ENCODE assay signal across 10 cellular contexts in genomic region chr9:122816163-122816867, GRCh38. TPM values are rescaled to one million over a fixed set of nuclear protein-coding genes. Genes with fewer than 3 reads are reported as not detected.
A peak's percentile ranks its signal among the peaks of the same experiment; 100 is the strongest.
DNase-seq lines count a peak whose midpoint lies in the region; ATAC-seq and TF ChIP-seq lines count a peak whose summit lies in the region.
"Had no signal": no experiment of that assay in that cellular context is flagged by ENCODE, and none has a peak within 500 bp of the region (broad histone marks: within the 10 kb centered on the region; RNA-seq: fewer than 3 reads in every experiment).

No MANE protein-coding gene starts in this region.

- WGBS in suprapubic skin, result 74% methylated on average over 17 of the region's 17 CpGs
- WGBS in mammary epithelial cell (ENCODE audit: low coverage, missing lambda C conversion rate), result 95% methylated on average over 10 of the region's 17 CpGs

- H3K36me3 Mint-ChIP-seq in activated T-cell treated with anti-CD3 and anti-CD28 coated beads, Interleukin-2, amount 50 U/mL, for 4 hours (ENCODE audit: insufficient read depth), result peaks cover 14% of the 10 kb centered on the region

- in situ Hi-C loops in mammary epithelial cell (cut with MboI; ENCODE audit: low sequenced_read_pairs in 2 of 2), result loop anchor here (10.0 to 25.0 kb wide), 3 partner anchors 352 to 729 kb away; partner anchors contain the start of gene TTLL11 (in 2 of the 2)

- H3K9me3 ChIP-seq in suprapubic skin, result no peaks in the 10 kb centered on the region
- H3K9me3 ChIP-seq in mammary epithelial cell (replicated peaks; ENCODE audit: insufficient read depth, low read length), result no peaks in the 10 kb centered on the region

- CTCF ChIA-PET in mammary epithelial cell (lab: Charles Lee; ENCODE audit: low non-redundant PET), result no interaction called here

- H3K79me2 ChIP-seq in mammary epithelial cell (ENCODE audit: insufficient read depth, low read length), result no peaks in the 10 kb centered on the region

- no peak overlapping the region for H3K4me2 ChIP-seq in mammary epithelial cell (ENCODE audit: insufficient read depth, low read depth, low read length)

- H3K27me3 ChIP-seq in layer of hippocampus (ENCODE audit: control insufficient read depth, insufficient read depth, low read length) (no peaks in the 10 kb centered on the region), suprapubic skin (no peaks in the 10 kb centered on the region), mammary epithelial cell (ENCODE audit: insufficient read depth, low read length) (no peaks in the 10 kb centered on the region)

- TF ChIP-seq CTCF in suprapubic skin (IDR thresholded peaks at IDR 0.05), result no peak
- no peak for TF ChIP-seq CTCF in mammary epithelial cell (conservative IDR thresholded peaks at IDR 0.05 in 1 of 2, IDR thresholded peaks at IDR 0.05 in 1 of 2; ENCODE audit: extremely low read depth in 1 of 2, insufficient read depth in 1 of 2, low read depth in 1 of 2, low read length in 2 of 2)
- TF ChIP-seq CTCF in GM20000 (IDR thresholded peaks at IDR 0.05; ENCODE audit: extremely low read depth, missing control alignments), result no peak

- H3K27ac ChIP-seq in layer of hippocampus (ENCODE audit: low read depth, low read length) (peak overlapping the region; percentile 18), suprapubic skin (no peak overlapping the region), mammary epithelial cell (ENCODE audit: insufficient read depth, low read depth, low read length) (no peak overlapping the region)

- H3K27me3 Mint-ChIP-seq in activated T-cell treated with anti-CD3 and anti-CD28 coated beads, Interleukin-2, amount 50 U/mL, for 4 hours (ENCODE audit: low read depth), result no peaks in the 10 kb centered on the region

- no peaks in the 10 kb centered on the region for H3K9me3 Mint-ChIP-seq in activated T-cell treated with anti-CD3 and anti-CD28 coated beads, Interleukin-2, amount 50 U/mL, for 4 hours

- H3K9ac ChIP-seq in mammary epithelial cell (ENCODE audit: insufficient read depth, low read length), result no peak overlapping the region

- no TSS peak for BruUV-seq in mammary epithelial cell (replicated peaks; lab: Mats Ljungman, UMichigan)

- no peaks in the 10 kb centered on the region for H4K20me1 ChIP-seq in mammary epithelial cell (ENCODE audit: insufficient read depth, low read length)

- H3K4me1 Mint-ChIP-seq in activated T-cell treated with anti-CD3 and anti-CD28 coated beads, Interleukin-2, amount 50 U/mL, for 4 hours (ENCODE audit: low read depth), result peaks cover 39% of the 10 kb centered on the region

- dilution Hi-C loops in mammary epithelial cell (cut with HindIII; ENCODE audit: low sequenced_read_pairs), result no loop called here

- H2AFZ ChIP-seq in mammary epithelial cell (ENCODE audit: low read depth, low read length), result no peak overlapping the region

- TF ChIP-seq EP300 in suprapubic skin (IDR thresholded peaks at IDR 0.05), result no peak

- H3K4me1 ChIP-seq in suprapubic skin, result peaks cover 17% of the 10 kb centered on the region
- H3K4me1 ChIP-seq in mammary epithelial cell (ENCODE audit: insufficient read depth, low read length), result peaks cover 6% of the 10 kb centered on the region

- ATAC-seq in HG03432 (IDR thresholded peaks at IDR 0.05; ENCODE audit: unreplicated experiment), result peak; percentile 74
- ATAC-seq in activated T-cell treated with anti-CD3 and anti-CD28 coated beads, Interleukin-2, amount 50 U/mL, for 4 hours, result peak; percentile 80 to 81
- ATAC-seq in HG03521 (IDR thresholded peaks at IDR 0.05; ENCODE audit: unreplicated experiment), result no peak

- peaks cover 30% of the 10 kb centered on the region for H3K36me3 ChIP-seq in suprapubic skin
- H3K36me3 ChIP-seq in mammary epithelial cell (ENCODE audit: insufficient read depth, low read length), result no peaks in the 10 kb centered on the region

- no peak for TF ChIP-seq POLR2A in suprapubic skin (IDR thresholded peaks at IDR 0.05)

- DNase-seq in activated T-cell treated with anti-CD3 and anti-CD28 coated beads, Interleukin-2, amount 50 U/mL, for 4 hours, result peak; percentile 29
- DNase-seq in suprapubic skin (ENCODE audit: low spot score in 2 of 2) (no peak), occipital lobe (lab: John Stamatoyannopoulos, UW) (no peak), mammary epithelial cell (no peak), GM20000 (ENCODE audit: low spot score) (no peak)

- intact Hi-C loops in mammary epithelial cell (cut with micrococcal nuclease), result no loop called here

- peak overlapping the region; percentile 71 for H3K4me3 Mint-ChIP-seq in activated T-cell treated with anti-CD3 and anti-CD28 coated beads, Interleukin-2, amount 50 U/mL, for 4 hours

- peak overlapping the region; percentile 2 for H3K4me3 ChIP-seq in suprapubic skin
- H3K4me3 ChIP-seq in mammary epithelial cell (replicated peaks in 1 of 3; ENCODE audit: insufficient read depth in 1 of 3, low read depth in 2 of 3, low read length in 3 of 3), result no peak overlapping the region

RNA-seq across cellular contexts. Expression of gene PDCL, which starts 12.1 kb away (rescaled TPM):
- 10 to 100 TPM; 12.6 to 17.7 (median 13.3) TPM for total RNA-seq in activated T-cell treated with anti-CD3 and anti-CD28 coated beads, Interleukin-2, amount 50 U/mL, for 4 hours
- total RNA-seq in suprapubic skin (10 to 100 TPM; 13.8 to 21.7 (median 18.1) TPM), occipital lobe (72.2 TPM), mammary epithelial cell (10 to 100 TPM; 12.9 to 25.8 TPM)
- 7.5 TPM for polyA plus RNA-seq in mammary epithelial cell
- polyA minus RNA-seq in mammary epithelial cell, result 6.9 TPM

RNA-seq across cellular contexts. Expression of gene OR1K1, which starts 16.4 kb away (rescaled TPM):
- total RNA-seq in activated T-cell treated with anti-CD3 and anti-CD28 coated beads, Interleukin-2, amount 50 U/mL, for 4 hours, result not detected
- total RNA-seq in suprapubic skin (not detected), occipital lobe (not detected), mammary epithelial cell (not detected)
- not detected for polyA plus RNA-seq in mammary epithelial cell
- polyA minus RNA-seq in mammary epithelial cell, result not detected
- total RNA-seq: frontal cortex, SK-MEL-5 had no signal

RNA-seq across cellular contexts. Expression of gene OR5C1, which starts 27.6 kb away (rescaled TPM):
- not detected for total RNA-seq in activated T-cell treated with anti-CD3 and anti-CD28 coated beads, Interleukin-2, amount 50 U/mL, for 4 hours
- total RNA-seq in suprapubic skin, result not detected
- total RNA-seq in occipital lobe, result not detected
- not detected for total RNA-seq in mammary epithelial cell
- not detected for polyA plus RNA-seq in mammary epithelial cell
- not detected for polyA minus RNA-seq in mammary epithelial cell
- total RNA-seq: frontal cortex, SK-MEL-5 had no signal
